Comparison of ENCODE assay signal across 28 cellular contexts in genomic region chr12:22923768-22924167, GRCh38.
"Had no signal": no experiment of that assay in that cellular context is flagged by ENCODE, and none has a peak within 500 bp of the region (broad histone marks: within the 10 kb centered on the region; RNA-seq: fewer than 3 reads in every experiment).

No MANE protein-coding gene starts in this region.

- H3K4me1 ChIP-seq: adrenal gland, breast epithelium, SJCRH30 had no signal

- H3K36me3 Mint-ChIP-seq: activated naive CD4-positive, alpha-beta T cell treated with anti-CD3 and anti-CD28 coated beads, Interleukin-2, amount 50 U/mL, for 72 hours had no signal

- DNase-seq: activated CD4-positive, alpha-beta T cell treated with anti-CD3 and anti-CD28 coated beads for 36 hours; activated CD4-positive, alpha-beta T cell treated with anti-CD3 and anti-CD28 coated beads, Interleukin-2, amount 10 ng/mL, durations not matched to agents 7 days and 5 days; activated CD4-positive, alpha-beta T cell treated with anti-CD3 and anti-CD28 coated beads, Interleukin-2, amount 50 U/mL, for 48 hours; activated CD8-positive, alpha-beta T cell treated with anti-CD3 and anti-CD28 coated beads, Interleukin-2, amount 10 ng/mL, durations not matched to agents 7 days and 5 days; activated gamma-delta T cell treated with Interleukin-2 at 50 U/mL for 16 hours; activated naive CD4-positive, alpha-beta T cell treated with anti-CD3 and anti-CD28 coated beads for 36 hours; activated T-cell treated with anti-CD3 and anti-CD28 coated beads, Interleukin-2, amount 50 U/mL, for 24 hours; adrenal gland; body of pancreas; caudate nucleus; Karpas-422; NCI-H1105; NCI-H1417 treated with DMSO at 0.1 percent for 48 hours; NCI-H187 treated with DMSO at 0.1 percent for 48 hours; NCI-H2081 treated with DMSO at 0.1 percent for 48 hours; NCI-H345; NCI-H524 treated with DMSO at 0.1 percent for 48 hours; SHP77; SJCRH30 had no signal

- H3K27ac Mint-ChIP-seq: activated CD4-positive, alpha-beta T cell treated with anti-CD3 and anti-CD28 coated beads for 36 hours; activated CD4-positive, alpha-beta T cell treated with anti-CD3 and anti-CD28 coated beads, Interleukin-2, amount 10 ng/mL, durations not matched to agents 7 days and 5 days; activated CD8-positive, alpha-beta T cell treated with anti-CD3 and anti-CD28 coated beads, Interleukin-2, amount 10 ng/mL, durations not matched to agents 7 days and 5 days; activated naive CD4-positive, alpha-beta T cell treated with anti-CD3 and anti-CD28 coated beads for 36 hours; activated naive CD4-positive, alpha-beta T cell treated with anti-CD3 and anti-CD28 coated beads, Interleukin-2, amount 50 U/mL, for 72 hours; activated T-cell treated with anti-CD3 and anti-CD28 coated beads, Interleukin-2, amount 50 U/mL, for 24 hours; activated T-helper 1 cell treated with anti-CD3 and anti-CD28 coated beads, Interleukin-12 subunit alpha, Interleukin-12 subunit beta, Interleukin-2, Interleukin-4 antibody, amounts not matched to agents 30 ng/mL and 10 ng/mL and 1 ng/mL, durations not matched to agents 14 hours and 24 hours and 36 hours; T-helper 2 cell treated with Interferon-gamma antibody and Interleukin-4, amounts not matched to agents 5 μg/mL and 100 μg/mL, for 36 hours had no signal

- H3K9me3 Mint-ChIP-seq: activated CD4-positive, alpha-beta T cell treated with anti-CD3 and anti-CD28 coated beads, Interleukin-2, amount 10 ng/mL, durations not matched to agents 7 days and 5 days; activated naive CD4-positive, alpha-beta T cell treated with anti-CD3 and anti-CD28 coated beads for 36 hours; activated T-cell treated with anti-CD3 and anti-CD28 coated beads, Interleukin-2, amount 50 U/mL, for 24 hours; activated T-helper 1 cell treated with anti-CD3 and anti-CD28 coated beads, Interleukin-12 subunit alpha, Interleukin-12 subunit beta, Interleukin-2, Interleukin-4 antibody, amounts not matched to agents 30 ng/mL and 10 ng/mL and 1 ng/mL, durations not matched to agents 14 hours and 24 hours and 36 hours; T-helper 2 cell treated with Interferon-gamma antibody and Interleukin-4, amounts not matched to agents 5 μg/mL and 100 μg/mL, for 36 hours had no signal

- H3K4me3 Mint-ChIP-seq: activated CD4-positive, alpha-beta T cell treated with anti-CD3 and anti-CD28 coated beads for 36 hours; activated CD4-positive, alpha-beta T cell treated with anti-CD3 and anti-CD28 coated beads, Interleukin-2, amount 10 ng/mL, durations not matched to agents 7 days and 5 days; activated CD8-positive, alpha-beta T cell treated with anti-CD3 and anti-CD28 coated beads, Interleukin-2, amount 10 ng/mL, durations not matched to agents 7 days and 5 days; activated naive CD4-positive, alpha-beta T cell treated with anti-CD3 and anti-CD28 coated beads for 36 hours; activated T-cell treated with anti-CD3 and anti-CD28 coated beads, Interleukin-2, amount 50 U/mL, for 24 hours; activated T-helper 1 cell treated with anti-CD3 and anti-CD28 coated beads, Interleukin-12 subunit alpha, Interleukin-12 subunit beta, Interleukin-2, Interleukin-4 antibody, amounts not matched to agents 30 ng/mL and 10 ng/mL and 1 ng/mL, durations not matched to agents 14 hours and 24 hours and 36 hours; T-helper 2 cell treated with Interferon-gamma antibody and Interleukin-4, amounts not matched to agents 5 μg/mL and 100 μg/mL, for 36 hours had no signal

- H3K27me3 ChIP-seq: adrenal gland, body of pancreas, breast epithelium, SJCRH30 had no signal

- H3K4me1 Mint-ChIP-seq: activated CD4-positive, alpha-beta T cell treated with anti-CD3 and anti-CD28 coated beads for 36 hours; activated CD4-positive, alpha-beta T cell treated with anti-CD3 and anti-CD28 coated beads, Interleukin-2, amount 10 ng/mL, durations not matched to agents 7 days and 5 days had no signal

- H3K36me3 ChIP-seq: adrenal gland, breast epithelium, SJCRH30 had no signal

- H3K4me3 ChIP-seq: adrenal gland, body of pancreas, breast epithelium, SJCRH30, SK-N-MC had no signal

- H3K27me3 Mint-ChIP-seq: activated CD4-positive, alpha-beta T cell treated with anti-CD3 and anti-CD28 coated beads for 36 hours; activated CD4-positive, alpha-beta T cell treated with anti-CD3 and anti-CD28 coated beads, Interleukin-2, amount 10 ng/mL, durations not matched to agents 7 days and 5 days; activated T-cell treated with anti-CD3 and anti-CD28 coated beads, Interleukin-2, amount 50 U/mL, for 24 hours had no signal

- ATAC-seq: activated CD4-positive, alpha-beta T cell treated with anti-CD3 and anti-CD28 coated beads for 36 hours; activated CD4-positive, CD25-positive, alpha-beta regulatory T cell treated with anti-CD3 and anti-CD28 coated beads, Interleukin-2, amount 50 U/mL, for 24 hours; activated CD8-positive, alpha-beta T cell treated with anti-CD3 and anti-CD28 coated beads, Interleukin-2, amount 10 ng/mL, durations not matched to agents 7 days and 5 days; activated naive CD4-positive, alpha-beta T cell treated with anti-CD3 and anti-CD28 coated beads, Interleukin-2, amount 50 U/mL, for 72 hours; body of pancreas; Panc1 had no signal

- FAIRE-seq: astrocyte, TTC549 had no signal

- H3K27ac ChIP-seq: adrenal gland, body of pancreas, breast epithelium, SJCRH30, SK-N-MC had no signal

- H3K9me3 ChIP-seq: adrenal gland, body of pancreas, breast epithelium, SJCRH30 had no signal
